Comparison of ENCODE assay signal across 19 cellular contexts in genomic region chr15:78537266-78537665, GRCh38. TPM values are rescaled to one million over a fixed set of nuclear protein-coding genes. Genes with fewer than 3 reads are reported as not detected.
A peak's percentile ranks its signal among the peaks of the same experiment; 100 is the strongest.
DNase-seq lines count a peak whose midpoint lies in the region; ATAC-seq and TF ChIP-seq lines count a peak whose summit lies in the region.
"Had no signal": no experiment of that assay in that cellular context is flagged by ENCODE, and none has a peak within 500 bp of the region (broad histone marks: within the 10 kb centered on the region; RNA-seq: fewer than 3 reads in every experiment).

No MANE protein-coding gene starts in this region.

- H2BK120ac ChIP-seq in mesenchymal stem cell (ENCODE audit: low read depth, low read length), result no peak overlapping the region

- H3K36me3 ChIP-seq in heart left ventricle, result peaks cover 0 to 12% (median 2%) of the 10 kb centered on the region in 9 donors
- peaks cover 0 to 6% of the 10 kb centered on the region in 2 experiments for H3K36me3 ChIP-seq in mesenchymal stem cell (ENCODE audit: control insufficient read depth in 1 of 2, insufficient read depth in 2 of 2, low read depth in 1 of 2, low read length in 2 of 2)

- no peak for DNase-seq in heart left ventricle
- DNase-seq in left cardiac atrium, result no peak
- DNase-seq in GM03348 (ENCODE audit: low spot score), result peak; percentile 8
- DNase-seq in fibroblast of gingiva (ENCODE audit: low read depth), result peak; percentile 56
- no peak for DNase-seq in mesenchymal stem cell
- DNase-seq in omental fat pad (ENCODE audit: low spot score), result no peak
- DNase-seq in substantia nigra (lab: John Stamatoyannopoulos, UW), result no peak
- DNase-seq in left colon, result no peak
- DNase-seq: 8988T, AML-193, C1 segment of cervical spinal cord, MG63, NCI-H1417, NCI-H1694 treated with DMSO at 0.1 percent for 48 hours, NCI-H2081 treated with DMSO at 0.1 percent for 48 hours, NCI-H2171 treated with DMSO at 0.1 percent for 48 hours, NCI-H524 treated with DMSO at 0.1 percent for 48 hours, OCI-M1, SHP77 had no signal

- no peak overlapping the region for H4K91ac ChIP-seq in mesenchymal stem cell (ENCODE audit: low read length)

- no peak overlapping the region for H2BK12ac ChIP-seq in mesenchymal stem cell (ENCODE audit: low read length in 2 of 2)

- WGBS in heart left ventricle, 4 donors, result 70 to 77% (median 72%) methylated on average over 3 of the region's 3 CpGs
- whole genome bisulfite sequencing in mesenchymal stem cell, result 78% methylated on average over 2 of the region's 3 CpGs

- H3K27me3 ChIP-seq in heart left ventricle (no peaks in the 10 kb centered on the region), mesenchymal stem cell (ENCODE audit: control insufficient read depth in 1 of 2, insufficient read depth in 1 of 2, low read length in 2 of 2) (no peaks in the 10 kb centered on the region)
- H3K27me3 ChIP-seq: MG63 had no signal

- H3K23ac ChIP-seq in mesenchymal stem cell (ENCODE audit: low read length in 2 of 2), result no peak overlapping the region

- no peak overlapping the region for H3K4ac ChIP-seq in mesenchymal stem cell (ENCODE audit: low read depth in 1 of 2, low read length in 2 of 2)

- H3K4me1 ChIP-seq in heart left ventricle (peaks cover 0 to 30% (median 14%) of the 10 kb centered on the region in 12 donors), mesenchymal stem cell (ENCODE audit: control insufficient read depth, insufficient read depth, low read depth, low read length) (no peaks in the 10 kb centered on the region)

- H2AFZ ChIP-seq in mesenchymal stem cell (ENCODE audit: low read depth, low read length), result no peak overlapping the region

- no peak overlapping the region for H2BK5ac ChIP-seq in mesenchymal stem cell (ENCODE audit: low read depth, low read length, poor library complexity, severe bottlenecking)

- TF ChIP-seq CTCF in heart left ventricle (IDR thresholded peaks at IDR 0.05) (no peak), omental fat pad (IDR thresholded peaks at IDR 0.05) (no peak)

- peaks cover under 1% of the 10 kb centered on the region for H3K79me1 ChIP-seq in mesenchymal stem cell (replicated peaks; ENCODE audit: low read length, poor library complexity, severe bottlenecking)

- TF ChIP-seq POLR2A in heart left ventricle (IDR thresholded peaks at IDR 0.05), result no peak

- no peaks in the 10 kb centered on the region for H3K9me3 ChIP-seq in heart left ventricle
- H3K9me3 ChIP-seq in mesenchymal stem cell (ENCODE audit: control insufficient read depth, low read length), result no peaks in the 10 kb centered on the region
- H3K9me3 ChIP-seq: MG63 had no signal

- no peak overlapping the region for H3K14ac ChIP-seq in mesenchymal stem cell (ENCODE audit: low read length in 2 of 2)

- no peak overlapping the region for H3K18ac ChIP-seq in mesenchymal stem cell (ENCODE audit: low read depth in 1 of 2, low read length in 2 of 2)

- H3K27ac ChIP-seq in heart left ventricle, result peak overlapping the region; percentile 12 to 78 (median 48)
- no peak overlapping the region for H3K27ac ChIP-seq in mesenchymal stem cell (ENCODE audit: low read length, poor library complexity, severe bottlenecking)
- no peak overlapping the region for H3K27ac ChIP-seq in substantia nigra (ENCODE audit: low read depth, low read length, poor library complexity, severe bottlenecking)

- no peak overlapping the region for H2AK5ac ChIP-seq in mesenchymal stem cell (ENCODE audit: low read length, severe bottlenecking)

- H2BK15ac ChIP-seq in mesenchymal stem cell (ENCODE audit: low read depth, poor library complexity, severe bottlenecking), result no peak overlapping the region

- peak overlapping the region; percentile 52 for H3K9ac ChIP-seq in mesenchymal stem cell (ENCODE audit: low read length)

- no peak overlapping the region for H3K4me2 ChIP-seq in mesenchymal stem cell (ENCODE audit: low read length, poor library complexity, severe bottlenecking)

- intact Hi-C loops in heart left ventricle (cut with DNase I) (no loop called here), left cardiac atrium (cut with DNase I) (no loop called here), left colon (cut with DNase I, micrococcal nuclease) (no loop called here)

- ATAC-seq in heart left ventricle, result no peak
- ATAC-seq in left cardiac atrium, result no peak
- no peak for ATAC-seq in omental fat pad (ENCODE audit: low FRiP score)
- ATAC-seq in left colon, result no peak

- no peak overlapping the region for H4K8ac ChIP-seq in mesenchymal stem cell (ENCODE audit: low read length)

- H3K4me3 ChIP-seq in heart left ventricle (no peak overlapping the region), mesenchymal stem cell (ENCODE audit: insufficient read depth in 1 of 2, low read depth in 1 of 2, low read length in 2 of 2) (no peak overlapping the region)
- H3K4me3 ChIP-seq: MG63 had no signal

RNA-seq across cellular contexts. Expression of gene PSMA4, which starts 3.0 kb away (rescaled TPM):
- total RNA-seq in heart left ventricle (100 to 1,000 TPM in 8 of 9 donors, 10 to 100 TPM in 1; 97.2 to 153 (median 115) TPM), left cardiac atrium (100 to 1,000 TPM in 1 of 2 donors, 10 to 100 TPM in 1; 97.4 to 104 TPM), omental fat pad (100 to 1,000 TPM in 3 of 4 donors, 10 to 100 TPM in 1; 88.9 to 143 (median 129) TPM), left colon (100 to 1,000 TPM; 127 to 157 TPM)
- 100 to 1,000 TPM; 158 to 228 TPM for polyA plus RNA-seq in heart left ventricle
- 500 TPM for polyA plus RNA-seq in mesenchymal stem cell (2013, experiment 1 of 2)
- 505 TPM for polyA plus RNA-seq in mesenchymal stem cell (2013, experiment 2 of 2)

RNA-seq across cellular contexts. Expression of gene CHRNA5, which starts 28.1 kb away (rescaled TPM):
- 1 to 10 TPM in 7 of 9 donors, under 1 TPM in 2; 0.64 to 4.0 (median 1.5) TPM for total RNA-seq in heart left ventricle
- polyA plus RNA-seq in heart left ventricle, result 1 to 10 TPM; 1.0 to 1.5 TPM
- total RNA-seq in left cardiac atrium, result 1 to 10 TPM; 1.4 to 2.6 TPM
- 0.94 TPM for polyA plus RNA-seq in mesenchymal stem cell (2013, experiment 1 of 2)
- polyA plus RNA-seq in mesenchymal stem cell (2013, experiment 2 of 2), result 0.64 TPM
- 1 to 10 TPM in 3 of 4 donors, under 1 TPM in 1; 0.63 to 3.1 (median 1.8) TPM for total RNA-seq in omental fat pad
- total RNA-seq in left colon, result 1 to 10 TPM; 4.6 to 6.9 TPM

RNA-seq across cellular contexts. Expression of gene HYKK, which starts 29.9 kb away (rescaled TPM):
- total RNA-seq in heart left ventricle, result 1 to 10 TPM; 4.1 to 8.7 (median 6.8) TPM
- polyA plus RNA-seq in heart left ventricle, result 1 to 10 TPM; 2.6 to 3.3 TPM
- 1 to 10 TPM; 5.5 to 7.1 TPM for total RNA-seq in left cardiac atrium
- polyA plus RNA-seq in mesenchymal stem cell (2013, experiment 1 of 2), result 1.6 TPM
- 2.0 TPM for polyA plus RNA-seq in mesenchymal stem cell (2013, experiment 2 of 2)
- total RNA-seq in omental fat pad, result 1 to 10 TPM; 3.8 to 8.0 (median 4.8) TPM
- total RNA-seq in left colon, result 1 to 10 TPM; 6.3 to 7.5 TPM

Comparison
In these comparisons a context has a peak if more than half of its experiments do, and no peak if none do; other contexts are left out.
1. DNase-seq: peak in GM03348 (single experiment) and fibroblast of gingiva (single experiment); none in heart left ventricle (0 of 5), left cardiac atrium (single experiment), mesenchymal stem cell (single experiment), omental fat pad (single experiment), substantia nigra (0 of 49) and left colon (0 of 2).
2. H3K27ac ChIP-seq: peak in heart left ventricle (12 of 12); none in mesenchymal stem cell (single experiment) and substantia nigra (single experiment).